In the genomic region with DNA sequence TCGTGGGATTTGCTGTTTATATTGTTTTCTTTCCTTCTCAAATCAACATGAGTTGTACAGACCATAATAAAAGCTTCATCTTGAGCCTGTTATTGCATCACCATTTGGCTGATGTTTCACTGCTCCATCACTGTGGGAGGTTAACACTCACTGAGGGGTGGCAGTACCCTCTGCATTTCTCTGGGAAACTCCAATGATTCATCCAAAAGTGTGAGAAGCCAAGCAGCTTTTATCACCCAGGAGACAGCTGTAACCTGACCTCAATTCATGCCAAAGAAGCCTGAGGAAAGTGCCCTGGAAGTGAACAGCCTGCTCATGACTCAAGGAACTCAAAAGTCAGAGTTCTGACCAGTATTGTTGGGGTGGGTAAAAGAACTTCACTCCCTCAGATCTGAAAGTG, we compare ENCODE assay signal across 9 cellular contexts.
A peak's percentile ranks its signal among the peaks of the same experiment; 100 is the strongest.
DNase-seq lines count a peak whose midpoint lies in the region; ATAC-seq, FAIRE-seq and TF ChIP-seq lines count a peak whose summit lies in the region.
"Had no signal": no experiment of that assay in that cellular context is flagged by ENCODE, and none has a peak within 500 bp of the region (broad histone marks: within the 10 kb centered on the region; RNA-seq: fewer than 3 reads in every experiment).

No MANE protein-coding gene starts in this region.

- H3K4me3 ChIP-seq in astrocyte of the cerebellum (ENCODE audit: low read depth, low read length) (no peak overlapping the region), kidney (ENCODE audit: low read length in 2 of 2) (no peak overlapping the region)

- H3K27ac ChIP-seq in kidney (ENCODE audit: low read depth in 2 of 2, low read length in 2 of 2), result peak overlapping the region; percentile 12 to 84

- H3K9me3 ChIP-seq in kidney (ENCODE audit: control insufficient read depth in 1 of 2, low read length in 2 of 2), result no peaks in the 10 kb centered on the region

- H3K4me1 ChIP-seq in kidney (ENCODE audit: control insufficient read depth in 1 of 2, insufficient read depth in 1 of 2, low read depth in 1 of 2, low read length in 2 of 2), result peaks cover 17 to 36% of the 10 kb centered on the region in 2 donors

- no peak for TF ChIP-seq CTCF in astrocyte of the cerebellum (IDR thresholded peaks at IDR 0.05; ENCODE audit: low read depth, low read length, missing control alignments)
- no peak for TF ChIP-seq CTCF in kidney (IDR thresholded peaks at IDR 0.05; ENCODE audit: borderline replicate concordance, extremely low read depth, insufficient read depth)

- in situ Hi-C loops in astrocyte of the cerebellum (cut with HindIII; ENCODE audit: low sequenced_read_pairs), result no loop called here

- H3K9ac ChIP-seq in kidney (ENCODE audit: low read length in 2 of 2), result no peak overlapping the region

- FAIRE-seq in kidney (lab: Jason Lieb, UNC), result peak; percentile 50
- FAIRE-seq: G401.6 had no signal

- DNase-seq in stimulated activated CD8-positive, alpha-beta memory T cell treated with anti-CD3 and anti-CD28 coated beads, Interleukin-7, amount 100 ng/mL, for 48 hours (ENCODE audit: extremely low read depth in 1 of 2, low read depth in 1 of 2), result peak; percentile 2 to 4
- no peak for DNase-seq in stimulated activated CD8-positive, alpha-beta memory T cell treated with anti-CD3 and anti-CD28 coated beads, Interleukin-4, amount 100 ng/mL, for 48 hours
- peak; percentile 91 for DNase-seq in astrocyte of the cerebellum (ENCODE audit: low read depth)
- no peak for DNase-seq in kidney
- DNase-seq in UCSD-AML1 (lab: John Stamatoyannopoulos, UW; ENCODE audit: unreplicated experiment), result no peak
- DNase-seq in NCI-H2171 treated with DMSO at 0.1 percent for 48 hours (lab: John Stamatoyannopoulos, UW), result no peak
- no peak for DNase-seq in stimulated activated CD4-positive, alpha-beta T cell treated with anti-CD3 and anti-CD28 coated beads, Interleukin-12 subunit alpha, Interleukin-12 subunit beta, amount 100 ng/mL, for 4 hours

- no peaks in the 10 kb centered on the region for H3K36me3 ChIP-seq in kidney (ENCODE audit: control insufficient read depth in 1 of 2, insufficient read depth in 2 of 2, low read length in 2 of 2)

- intact Hi-C loops in kidney (cut with DNase I), result loop anchor here (10.0 kb wide), 1 partner anchor 93 kb away; a partner anchor contains a TSS

- no peak for ATAC-seq in GM21528 (IDR thresholded peaks at IDR 0.05; ENCODE audit: low FRiP score, unreplicated experiment)

Comparison
In these comparisons a context has a peak if more than half of its experiments do, and no peak if none do; other contexts are left out.
1. DNase-seq: peak in stimulated activated CD8-positive, alpha-beta memory T cell treated with anti-CD3 and anti-CD28 coated beads, Interleukin-7, amount 100 ng/mL, for 48 hours (2 of 2) and astrocyte of the cerebellum (single experiment); none in stimulated activated CD8-positive, alpha-beta memory T cell treated with anti-CD3 and anti-CD28 coated beads, Interleukin-4, amount 100 ng/mL, for 48 hours (single experiment), kidney (single experiment), UCSD-AML1 (single experiment), NCI-H2171 treated with DMSO at 0.1 percent for 48 hours (single experiment) and stimulated activated CD4-positive, alpha-beta T cell treated with anti-CD3 and anti-CD28 coated beads, Interleukin-12 subunit alpha, Interleukin-12 subunit beta, amount 100 ng/mL, for 4 hours (single experiment).